Comparison of ENCODE assay signal across 8 cellular contexts in genomic region chr9:78029601-78030552, GRCh38. TPM values are rescaled to one million over a fixed set of nuclear protein-coding genes. Genes with fewer than 3 reads are reported as not detected.
DNase-seq lines count a peak whose midpoint lies in the region; ATAC-seq and TF ChIP-seq lines count a peak whose summit lies in the region.

No MANE protein-coding gene starts in this region.

- H3K27ac ChIP-seq in CD4-positive, alpha-beta T cell (ENCODE audit: low read depth, low read length): peak overlapping the region; percentile 68
- H3K27ac ChIP-seq in HUES48 (ENCODE audit: low read depth, low read length) (peak overlapping the region; percentile 71), esophagus (ENCODE audit: low read depth in 2 of 2, low read length in 1 of 2) (peak overlapping the region; percentile 95 to 97)

- H3K4me1 ChIP-seq in HUES48 (ENCODE audit: control insufficient read depth, insufficient read depth, low read length): peaks cover 50% of the 10 kb centered on the region
- H3K4me1 ChIP-seq in esophagus (ENCODE audit: control insufficient read depth in 2 of 2, insufficient read depth in 2 of 2, low read length in 1 of 2): no peaks in the 10 kb centered on the region

- H3K4me3 Mint-ChIP-seq in CD4-positive, alpha-beta T cell: peak overlapping the region; percentile 80
- H3K4me3 Mint-ChIP-seq in activated CD4-positive, alpha-beta T cell treated with anti-CD3 and anti-CD28 coated beads, Interleukin-2, amount 10 ng/mL, durations not matched to agents 7 days and 5 days: peak overlapping the region; percentile 93
- peak overlapping the region; percentile 72 to 87 (median 84) for H3K4me3 Mint-ChIP-seq in naive B cell

- peak in 1 of 10 experiments; percentile 5 for DNase-seq in CD4-positive, alpha-beta T cell
- DNase-seq in activated CD4-positive, alpha-beta T cell treated with anti-CD3 and anti-CD28 coated beads, Interleukin-2, amount 10 ng/mL, durations not matched to agents 7 days and 5 days: peak; percentile 50
- DNase-seq in naive B cell: no peak

- ATAC-seq in CD4-positive, alpha-beta T cell (ENCODE audit: poor library complexity): peak; percentile 33
- no peak for ATAC-seq in naive B cell (ENCODE audit: low read depth in 2 of 2)
- ATAC-seq in GM18868 (IDR thresholded peaks at IDR 0.05; ENCODE audit: unreplicated experiment): no peak
- no peak for ATAC-seq in GM21576 (IDR thresholded peaks at IDR 0.05; ENCODE audit: unreplicated experiment)
- no peak for ATAC-seq in HG03571 (IDR thresholded peaks at IDR 0.05; ENCODE audit: unreplicated experiment)

- POLR2A ChIA-PET in CD4-positive, alpha-beta T cell (lab: Charles Lee): interaction anchor here (0.8 to 2.4 kb wide), 11 partner anchors 8 to 1635 kb away, joined by 3 to 10 read pairs (median 5); partner anchors contain the start of gene RFK
- POLR2A ChIA-PET in activated CD4-positive, alpha-beta T cell treated with anti-CD3 and anti-CD28 coated beads, Interleukin-2, amount 10 ng/mL, durations not matched to agents 7 days and 5 days (lab: Charles Lee): interaction anchor here (0.6 to 0.7 kb wide), 2 partner anchors 49 to 837 kb away, joined by 3 read pairs; no protein-coding TSS in a partner anchor

- TF ChIP-seq CTCF in CD4-positive, alpha-beta T cell (IDR thresholded peaks at IDR 0.05): no peak

- H3K9me3 ChIP-seq in CD4-positive, alpha-beta T cell (ENCODE audit: control insufficient read depth, low read length): no peaks in the 10 kb centered on the region
- no peaks in the 10 kb centered on the region for H3K9me3 ChIP-seq in HUES48 (ENCODE audit: control insufficient read depth, insufficient read depth, low read length)
- no peaks in the 10 kb centered on the region for H3K9me3 ChIP-seq in esophagus (ENCODE audit: control insufficient read depth in 2 of 2, insufficient read depth in 1 of 2, low read depth in 1 of 2, low read length in 1 of 2)

- H3K36me3 ChIP-seq in HUES48 (ENCODE audit: control insufficient read depth, insufficient read depth, low read length) (no peaks in the 10 kb centered on the region), esophagus (ENCODE audit: control insufficient read depth in 2 of 2, insufficient read depth in 2 of 2, low read length in 1 of 2) (no peaks in the 10 kb centered on the region)

- peak overlapping the region; percentile 94 for H3K4me3 ChIP-seq in HUES48 (ENCODE audit: low read depth, low read length)
- H3K4me3 ChIP-seq in esophagus (ENCODE audit: low read depth in 1 of 2, low read length in 2 of 2): peak overlapping the region; percentile 89 to 92

- peaks cover 20% of the 10 kb centered on the region for H3K36me3 Mint-ChIP-seq in CD4-positive, alpha-beta T cell (ENCODE audit: low read depth)
- H3K36me3 Mint-ChIP-seq in activated CD4-positive, alpha-beta T cell treated with anti-CD3 and anti-CD28 coated beads, Interleukin-2, amount 10 ng/mL, durations not matched to agents 7 days and 5 days (ENCODE audit: low read depth): peaks cover 2% of the 10 kb centered on the region
- no peaks in the 10 kb centered on the region for H3K36me3 Mint-ChIP-seq in naive B cell

- H3K27me3 Mint-ChIP-seq in CD4-positive, alpha-beta T cell: no peaks in the 10 kb centered on the region
- H3K27me3 Mint-ChIP-seq in activated CD4-positive, alpha-beta T cell treated with anti-CD3 and anti-CD28 coated beads, Interleukin-2, amount 10 ng/mL, durations not matched to agents 7 days and 5 days: no peaks in the 10 kb centered on the region
- H3K27me3 Mint-ChIP-seq in naive B cell: peaks cover 46 to 66% (median 46%) of the 10 kb centered on the region in 3 donors

- no peaks in the 10 kb centered on the region for H3K9me3 Mint-ChIP-seq in CD4-positive, alpha-beta T cell
- H3K9me3 Mint-ChIP-seq in activated CD4-positive, alpha-beta T cell treated with anti-CD3 and anti-CD28 coated beads, Interleukin-2, amount 10 ng/mL, durations not matched to agents 7 days and 5 days: no peaks in the 10 kb centered on the region
- H3K9me3 Mint-ChIP-seq in naive B cell: peaks cover 0 to 10% (median 0%) of the 10 kb centered on the region in 7 donors

- CTCF ChIA-PET in CD4-positive, alpha-beta T cell (lab: Charles Lee): interaction anchor here (2.7 kb wide), 1 partner anchor 53 kb away, joined by 7 read pairs; no protein-coding TSS in a partner anchor
- CTCF ChIA-PET in activated CD4-positive, alpha-beta T cell treated with anti-CD3 and anti-CD28 coated beads, Interleukin-2, amount 10 ng/mL, durations not matched to agents 7 days and 5 days (lab: Charles Lee): interaction anchor here (1.1 kb wide), 1 partner anchor 53 kb away, joined by 3 read pairs; no protein-coding TSS in a partner anchor

- H3K27ac Mint-ChIP-seq in CD4-positive, alpha-beta T cell: peak overlapping the region; percentile 85
- H3K27ac Mint-ChIP-seq in activated CD4-positive, alpha-beta T cell treated with anti-CD3 and anti-CD28 coated beads, Interleukin-2, amount 10 ng/mL, durations not matched to agents 7 days and 5 days: peak overlapping the region; percentile 92
- peak overlapping the region in 2 of 6 donors; percentile 23 to 32 for H3K27ac Mint-ChIP-seq in naive B cell

- no peak overlapping the region; the same call in 1 of the 2 replicates for H3K9ac ChIP-seq in HUES48 (ENCODE audit: low read depth, low read length)

- WGBS in esophagus, 2 donors: 4 to 6% methylated on average over 15 of the region's 15 CpGs

- intact Hi-C loops in CD4-positive, alpha-beta T cell (cut with DNase I, micrococcal nuclease): loop anchor here in 1 of 2 experiments (2.0 to 10.0 kb wide), 4 partner anchors 17 to 465 kb away; no protein-coding TSS in a partner anchor

- H3K4me1 Mint-ChIP-seq in CD4-positive, alpha-beta T cell (ENCODE audit: low read depth): peaks cover 79% of the 10 kb centered on the region
- peaks cover 52% of the 10 kb centered on the region for H3K4me1 Mint-ChIP-seq in activated CD4-positive, alpha-beta T cell treated with anti-CD3 and anti-CD28 coated beads, Interleukin-2, amount 10 ng/mL, durations not matched to agents 7 days and 5 days
- peaks cover 20 to 23% (median 22%) of the 10 kb centered on the region in 3 donors for H3K4me1 Mint-ChIP-seq in naive B cell

- H3K27me3 ChIP-seq in CD4-positive, alpha-beta T cell (ENCODE audit: control insufficient read depth, insufficient read depth, low read length): no peaks in the 10 kb centered on the region
- H3K27me3 ChIP-seq in HUES48 (ENCODE audit: control insufficient read depth, insufficient read depth, low read length): no peaks in the 10 kb centered on the region
- no peaks in the 10 kb centered on the region for H3K27me3 ChIP-seq in esophagus (ENCODE audit: control insufficient read depth in 1 of 2, insufficient read depth in 2 of 2, low read length in 2 of 2)

RNA-seq across cellular contexts. Expression of gene GNAQ, which starts 1.7 kb away (rescaled TPM):
- total RNA-seq in CD4-positive, alpha-beta T cell: 10 to 100 TPM; 55.5 to 55.9 TPM
- 10 to 100 TPM; 28.1 to 31.8 TPM for total RNA-seq in activated CD4-positive, alpha-beta T cell treated with anti-CD3 and anti-CD28 coated beads, Interleukin-2, amount 10 ng/mL, durations not matched to agents 7 days and 5 days
- 10 to 100 TPM; 11.3 to 12.8 TPM for polyA plus RNA-seq in esophagus
- under 1 TPM in 5 of 6 donors, not detected in 1; 0.04 to 0.44 (median 0.23) TPM for polyA plus RNA-seq in naive B cell (ENCODE audit: low read depth in 6 of 6)
